ENCODE assay signal across 8 cellular contexts in genomic region chr19:10568826-10569651, GRCh38. TPM values are rescaled to one million over a fixed set of nuclear protein-coding genes. Genes with fewer than 3 reads are reported as not detected.
DNase-seq lines count a peak whose midpoint lies in the region; ATAC-seq, FAIRE-seq and TF ChIP-seq lines count a peak whose summit lies in the region.

TSS of gene CDKN2D (minus strand) at chr19:10568979. CDS start at chr19:10568653, 326 bp downstream.

- CTCF ChIA-PET in T-cell (lab: Charles Lee): interaction anchor here in 1 of 2 donors (0.5 kb wide), 1 partner anchor 57 kb away, joined by 5 read pairs; no protein-coding TSS in a partner anchor

- H3K27me3 ChIP-seq in heart left ventricle: no peaks in the 10 kb centered on the region
- no peaks in the 10 kb centered on the region for H3K27me3 ChIP-seq in upper lobe of right lung

- H3K4me3 ChIP-seq in heart left ventricle: peak within 1 kb of the TSS; percentile 66 to 90 (median 82)
- H3K4me3 ChIP-seq in upper lobe of right lung: peak within 1 kb of the TSS; percentile 70

- no peaks in the 10 kb centered on the region for H3K36me3 Mint-ChIP-seq in T-cell

- H3K27ac Mint-ChIP-seq in T-cell: peak within 1 kb of the TSS; percentile 97 to 98

- FAIRE-seq in GM12891 (lab: Jason Lieb, UNC): peak; percentile 99

- WGBS in adipose tissue, 3 donors: 0% methylated on average over 53 to 70 of the region's 71 CpGs
- 0 to 1% (median 1%) methylated on average over 35 to 71 of the region's 71 CpGs for WGBS in heart left ventricle, 4 donors

- H3K36me3 ChIP-seq in heart left ventricle (no peaks in the 10 kb centered on the region), upper lobe of right lung (no peaks in the 10 kb centered on the region)

- intact Hi-C loops in heart left ventricle (cut with DNase I) (loop anchor here in 8 of 10 donors (2.0 to 10.0 kb wide), 9 partner anchors 64 to 167 kb away; partner anchors contain the start of genes CDC37 (in 5 of the 8), KEAP1 (in 5 of the 8) and ILF3 (in 1 of the 8)), posterior cingulate gyrus (cut with DNase I) (loop anchor here (5.0 kb wide), 2 partner anchors 67 to 83 kb away; partner anchors contain the start of genes ILF3 and KEAP1), upper lobe of right lung (cut with DNase I) (no loop called here)

- ATAC-seq in HG02840 (IDR thresholded peaks at IDR 0.05; ENCODE audit: low FRiP score, unreplicated experiment) (peak; percentile 64), T-cell (replicated peaks in 1 of 4) (peak; percentile 75 to 77 (median 76)), heart left ventricle (peak; percentile 86 to 94 (median 92)), upper lobe of right lung (peak; percentile 90)

- no peaks in the 10 kb centered on the region for H3K27me3 Mint-ChIP-seq in T-cell

- TF ChIP-seq POLR2A in GM12891 (IDR thresholded peaks at IDR 0.05; ENCODE audit: low read depth, low read length) (no peak), heart left ventricle (IDR thresholded peaks at IDR 0.05) (peak; percentile 61 to 93)

- H3K4me1 ChIP-seq in heart left ventricle: peaks cover 8 to 54% (median 33%) of the 10 kb centered on the region in 12 donors
- peaks cover 26% of the 10 kb centered on the region for H3K4me1 ChIP-seq in upper lobe of right lung

- POLR2A ChIA-PET in T-cell (lab: Charles Lee): interaction anchor here in 1 of 2 donors (0.5 kb wide), 1 partner anchor 310 kb away, joined by 3 read pairs; no protein-coding TSS in a partner anchor

- H3K4me1 Mint-ChIP-seq in T-cell: peaks cover 43 to 54% (median 51%) of the 10 kb centered on the region in 3 donors

- H3K9me3 ChIP-seq in heart left ventricle: no peaks in the 10 kb centered on the region
- no peaks in the 10 kb centered on the region for H3K9me3 ChIP-seq in upper lobe of right lung

- TF ChIP-seq CTCF in heart left ventricle (IDR thresholded peaks at IDR 0.05) (peak; percentile 22 to 62 (median 40)), upper lobe of right lung (IDR thresholded peaks at IDR 0.05) (peak; percentile 45)

- H3K4me3 Mint-ChIP-seq in T-cell: peak within 1 kb of the TSS; percentile 93 to 97 (median 95)

- H3K9me3 Mint-ChIP-seq in T-cell: no peaks in the 10 kb centered on the region

- peak within 1 kb of the TSS; percentile 28 for H3K27ac ChIP-seq in adipose tissue (ENCODE audit: low read depth, low read length)
- peak within 1 kb of the TSS in 11 of 12 donors; percentile 59 to 91 (median 85) for H3K27ac ChIP-seq in heart left ventricle
- H3K27ac ChIP-seq in upper lobe of right lung: peak within 1 kb of the TSS; percentile 70

- DNase-seq in GM12891 (ENCODE audit: insufficient read length, low spot score) (peak; percentile 90), NCI-H1436 treated with DMSO at 0.1 percent for 48 hours (lab: John Stamatoyannopoulos, UW) (peak; percentile 97), T-cell (peak; percentile 99 to 100 (median 100)), heart left ventricle (peak; percentile 99 to 100 (median 100)), posterior cingulate gyrus (peak; percentile 99 to 100 (median 100)), upper lobe of right lung (peak; percentile 100)

TF ChIP-seq in GM12891, 5 proteins besides CTCF, POLR2A, EP300 and RAD21:
- TF ChIP-seq POLR2AphosphoS5 (IDR thresholded peaks at IDR 0.05; ENCODE audit: low read depth, low read length) (no peak), POU2F2 (IDR thresholded peaks at IDR 0.05; ENCODE audit: low read depth, low read length) (0 out of 2 replicates have a peak, but pooled peaks have one; percentile 67)

RNA-seq across cellular contexts. Expression of gene CDKN2D, which starts in this region (rescaled TPM):
- 7.3 TPM for polyA plus RNA-seq in GM12891 (2012; ENCODE audit: low read depth, missing spikeins)
- 10 to 100 TPM; 24.0 to 51.5 (median 32.5) TPM for total RNA-seq in T-cell
- polyA plus RNA-seq in adipose tissue: 10 to 100 TPM in 2 of 3 donors, 1 to 10 TPM in 1; 6.3 to 24.3 (median 22.2) TPM
- total RNA-seq in heart left ventricle: 10 to 100 TPM in 6 of 9 donors, 1 to 10 TPM in 3; 6.8 to 19.9 (median 11.8) TPM
- 10 to 100 TPM; 11.1 to 28.0 TPM for polyA plus RNA-seq in heart left ventricle
- 10.5 TPM for total RNA-seq in upper lobe of right lung

Comparison
In these comparisons a context has a peak if more than half of its experiments do, and no peak if none do; other contexts are left out.
1. Peak in every context shown above with its lines: DNase-seq, ATAC-seq, H3K4me3 ChIP-seq and H3K27ac ChIP-seq.
2. H3K27ac ChIP-seq: peak in every context shown above with its lines; median percentile 85 in heart left ventricle; 70 in upper lobe of right lung; 28 in adipose tissue.